12 cellular contexts compared by ENCODE assay signal in the genomic region with DNA sequence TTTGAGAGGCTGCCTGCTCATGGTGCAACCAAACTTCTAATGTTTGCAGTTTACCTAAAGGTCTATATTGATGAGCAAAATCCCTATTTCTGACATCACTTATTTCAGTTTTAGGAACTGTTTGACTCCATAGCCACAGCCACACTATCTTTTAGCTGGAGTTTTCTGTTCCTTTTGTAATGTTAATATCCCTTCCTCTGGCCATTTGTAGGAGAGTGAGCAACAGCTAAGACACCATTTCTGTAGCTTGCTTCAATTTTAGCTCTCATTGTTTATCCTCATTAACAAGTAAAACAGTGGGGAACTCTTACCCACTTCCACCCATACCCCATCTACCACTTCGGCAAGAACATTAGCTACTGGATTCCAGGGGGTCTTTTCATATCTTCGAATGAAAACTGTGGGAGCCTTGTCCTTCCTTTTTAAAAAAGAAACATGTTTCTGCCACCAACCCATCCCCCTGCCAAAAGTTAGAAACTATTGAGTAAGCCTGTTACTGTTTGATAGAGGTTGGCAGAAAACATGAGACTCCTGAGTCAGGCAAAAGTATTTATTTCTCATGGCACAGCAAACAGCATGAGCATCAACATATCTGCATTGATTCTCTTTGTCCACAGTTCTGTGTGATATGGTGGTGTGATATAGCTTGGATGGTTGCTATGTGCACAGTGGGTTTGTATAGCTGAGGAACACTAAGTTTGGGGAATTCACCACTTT.
A peak's percentile ranks its signal among the peaks of the same experiment; 100 is the strongest.
DNase-seq lines count a peak whose midpoint lies in the region; ATAC-seq and TF ChIP-seq lines count a peak whose summit lies in the region.
"Had no signal": no experiment of that assay in that cellular context is flagged by ENCODE, and none has a peak within 500 bp of the region (broad histone marks: within the 10 kb centered on the region; RNA-seq: fewer than 3 reads in every experiment).

No MANE protein-coding gene starts in this region.

- no peak overlapping the region for H2BK5ac ChIP-seq in H9 (ENCODE audit: insufficient read length, low read length)

- H3K27me3 Mint-ChIP-seq in H9 (ENCODE audit: low read depth) (no peaks in the 10 kb centered on the region), WTC11 (ENCODE audit: low read depth) (no peaks in the 10 kb centered on the region)
- no peaks in the 10 kb centered on the region for H3K27me3 Mint-ChIP-seq in stimulated activated naive B cell treated with anti-CD40 and anti-IgM and Interleukin-4, amounts not matched to agents 10 μg/mL and 1 μg/mL and 100 μg/mL, for 72 hours

- H3K23ac ChIP-seq in H9 (ENCODE audit: insufficient read length, low read depth, low read length) = no peak overlapping the region

- no peaks in the 10 kb centered on the region for H3K9me3 ChIP-seq in H9 (ENCODE audit: control insufficient read depth, low read depth, low read length)
- H3K9me3 ChIP-seq: BE2C had no signal

- CTCF ChIA-PET in WTC11 (lab: Charles Lee) = interaction anchor here (1.0 to 1.9 kb wide), 4 partner anchors 16 to 928 kb away, joined by 3 to 6 read pairs (median 5); no protein-coding TSS in a partner anchor

- no peak overlapping the region for H2BK12ac ChIP-seq in H9 (ENCODE audit: insufficient read length, low read depth, low read length)

- H3K79me2 ChIP-seq in H9 (ENCODE audit: insufficient read depth, low read length) = no peaks in the 10 kb centered on the region

- H3K36me3 Mint-ChIP-seq in H9 (ENCODE audit: insufficient read depth in 1 of 3, low read depth in 3 of 3) (no peaks in the 10 kb centered on the region; a peak in 1 of 7 replicates), WTC11 (no peaks in the 10 kb centered on the region)
- H3K36me3 Mint-ChIP-seq in stimulated activated naive B cell treated with anti-CD40 and anti-IgM and Interleukin-4, amounts not matched to agents 10 μg/mL and 1 μg/mL and 100 μg/mL, for 72 hours = no peaks in the 10 kb centered on the region
- H3K36me3 Mint-ChIP-seq: CD4-positive, alpha-beta memory T cell had no signal

- H3K9ac ChIP-seq in H9 (ENCODE audit: extremely low read depth, insufficient read length, low read length) = no peak overlapping the region

- no peak overlapping the region for H2AFZ ChIP-seq in H9 (ENCODE audit: low read length)

- no peak for DNase-seq in H9
- no peak for DNase-seq in WTC11 (ENCODE audit: low spot score)
- no peak for DNase-seq in left lobe of liver (ENCODE audit: low spot score)
- no peak for DNase-seq in stimulated activated naive B cell treated with anti-CD40 and anti-IgM and Interleukin-4, amounts not matched to agents 10 μg/mL and 1 μg/mL and 100 μg/mL, for 72 hours
- DNase-seq in globus pallidus (ENCODE audit: low spot score) = no peak
- DNase-seq in NK-92 treated with Interleukin-12 subunit alpha and Interleukin-12 subunit beta, amount 100 ng/mL, for 24 hours (lab: John Stamatoyannopoulos, UW) = no peak
- DNase-seq: BE2C; CD4-positive, alpha-beta memory T cell; DMS79 had no signal

- no peak overlapping the region for H3K56ac ChIP-seq in H9 (ENCODE audit: insufficient read length, low read depth, low read length)

- TF ChIP-seq CTCF in H9 (conservative IDR thresholded peaks at IDR 0.05) (no peak), WTC11 (IDR thresholded peaks at IDR 0.05) (no peak)

- H4K5ac ChIP-seq in H9 (ENCODE audit: insufficient read length, low read depth, low read length) = no peak overlapping the region

- no peaks in the 10 kb centered on the region for H4K20me1 ChIP-seq in H9 (ENCODE audit: control insufficient read depth, insufficient read depth, insufficient read length)

- no peak overlapping the region for H3K4ac ChIP-seq in H9 (ENCODE audit: low read depth, low read length)

- H2BK20ac ChIP-seq in H9 (ENCODE audit: low read depth, low read length, poor library complexity, severe bottlenecking) = no peak overlapping the region

- H3K14ac ChIP-seq in H9 (ENCODE audit: insufficient read depth, low read length) = no peak overlapping the region

- H2BK15ac ChIP-seq in H9 (ENCODE audit: low read depth, low read length) = no peak overlapping the region

- H2AK5ac ChIP-seq in H9 (ENCODE audit: insufficient read length, low read length) = no peak overlapping the region

- H3K4me3 Mint-ChIP-seq in H9 = no peak overlapping the region; a peak in 1 of 5 replicates
- H3K4me3 Mint-ChIP-seq in WTC11 = no peak overlapping the region
- H3K4me3 Mint-ChIP-seq in stimulated activated naive B cell treated with anti-CD40 and anti-IgM and Interleukin-4, amounts not matched to agents 10 μg/mL and 1 μg/mL and 100 μg/mL, for 72 hours = peak overlapping the region in 1 of 2 donors; percentile 29
- H3K4me3 Mint-ChIP-seq: CD4-positive, alpha-beta memory T cell had no signal

- peak overlapping the region; percentile 6 for H3K4me2 ChIP-seq in H9 (ENCODE audit: insufficient read depth, insufficient read length, low read length)

- H3K23me2 ChIP-seq in H9 (ENCODE audit: insufficient read length, low read depth, low read length, poor library complexity, severe bottlenecking) = no peaks in the 10 kb centered on the region

- H3K9me3 Mint-ChIP-seq in H9 (no peaks in the 10 kb centered on the region), WTC11 (no peaks in the 10 kb centered on the region)
- no peaks in the 10 kb centered on the region for H3K9me3 Mint-ChIP-seq in stimulated activated naive B cell treated with anti-CD40 and anti-IgM and Interleukin-4, amounts not matched to agents 10 μg/mL and 1 μg/mL and 100 μg/mL, for 72 hours
- H3K9me3 Mint-ChIP-seq: CD4-positive, alpha-beta memory T cell had no signal

- no peak overlapping the region for H4K8ac ChIP-seq in H9 (replicated peaks; ENCODE audit: insufficient read length, low read depth, low read length)

- H3K27ac Mint-ChIP-seq in H9 (peak overlapping the region in 1 of 3 experiments; percentile 58; a peak in 2 of 7 replicates), WTC11 (no peak overlapping the region)
- H3K27ac Mint-ChIP-seq in stimulated activated naive B cell treated with anti-CD40 and anti-IgM and Interleukin-4, amounts not matched to agents 10 μg/mL and 1 μg/mL and 100 μg/mL, for 72 hours = peak overlapping the region; percentile 87
- H3K27ac Mint-ChIP-seq: CD4-positive, alpha-beta memory T cell had no signal

- H3K79me1 ChIP-seq in H9 (ENCODE audit: insufficient read depth, low read depth, low read length, poor library complexity, severe bottlenecking) = no peaks in the 10 kb centered on the region

- H4K91ac ChIP-seq in H9 (ENCODE audit: insufficient read length, low read depth, low read length) = no peak overlapping the region

- no peak overlapping the region for H3T11ph ChIP-seq in H9 (ENCODE audit: low read length)

- H2BK120ac ChIP-seq in H9 (ENCODE audit: low read depth, low read length, poor library complexity, severe bottlenecking) = no peak overlapping the region

- no CpG with 5 or more reads among the region's 2 CpGs for WGBS in H9 (ENCODE audit: extremely low coverage, insufficient read length, low lambda C conversion rate)

- ATAC-seq in WTC11 = peak; percentile 58
- ATAC-seq in left lobe of liver = peak; percentile 91
- ATAC-seq in stimulated activated naive B cell treated with anti-CD40 and anti-IgM and Interleukin-4, amounts not matched to agents 10 μg/mL and 1 μg/mL and 100 μg/mL, for 72 hours (replicated peaks) = peak in 1 of 2 donors; percentile 8
- ATAC-seq in GM19023 (IDR thresholded peaks at IDR 0.05; ENCODE audit: unreplicated experiment) = no peak
- ATAC-seq: GM12878 had no signal

- H3K4me1 Mint-ChIP-seq in H9 (peaks cover 18 to 26% of the 10 kb centered on the region in 2 experiments), WTC11 (peaks cover 24% of the 10 kb centered on the region)
- no peaks in the 10 kb centered on the region for H3K4me1 Mint-ChIP-seq in stimulated activated naive B cell treated with anti-CD40 and anti-IgM and Interleukin-4, amounts not matched to agents 10 μg/mL and 1 μg/mL and 100 μg/mL, for 72 hours
- H3K4me1 Mint-ChIP-seq: CD4-positive, alpha-beta memory T cell had no signal

- H3K27me3 ChIP-seq in H9 (ENCODE audit: insufficient read depth, low read length) = no peaks in the 10 kb centered on the region
- H3K27me3 ChIP-seq: BE2C had no signal

- H3K4me1 ChIP-seq in H9 (ENCODE audit: insufficient read depth, low read length) = peaks cover 15% of the 10 kb centered on the region; the same call in 1 of the 2 replicates
- H3K4me1 ChIP-seq: BE2C had no signal

- H3K18ac ChIP-seq in H9 (ENCODE audit: insufficient read length, low read depth, low read length) = no peak overlapping the region

- POLR2A ChIA-PET in WTC11 (lab: Charles Lee) = no interaction called here

- H3K27ac ChIP-seq in H9 (ENCODE audit: insufficient read length, low read depth, low read length) = no peak overlapping the region
- H3K27ac ChIP-seq: C4-2B had no signal

TF ChIP-seq in WTC11, 78 proteins besides CTCF, POLR2A, EP300 and RAD21:
- no peak for TF ChIP-seq CBFB (CRISPR knock-in tag; IDR thresholded peaks at IDR 0.05; ENCODE audit: low read depth)
- no peak for TF ChIP-seq MAX (CRISPR knock-in tag; IDR thresholded peaks at IDR 0.05)
- no peak for TF ChIP-seq CREB1 (CRISPR knock-in tag; IDR thresholded peaks at IDR 0.05)
